ENCODE assay signal across 14 cellular contexts in the genomic region with DNA sequence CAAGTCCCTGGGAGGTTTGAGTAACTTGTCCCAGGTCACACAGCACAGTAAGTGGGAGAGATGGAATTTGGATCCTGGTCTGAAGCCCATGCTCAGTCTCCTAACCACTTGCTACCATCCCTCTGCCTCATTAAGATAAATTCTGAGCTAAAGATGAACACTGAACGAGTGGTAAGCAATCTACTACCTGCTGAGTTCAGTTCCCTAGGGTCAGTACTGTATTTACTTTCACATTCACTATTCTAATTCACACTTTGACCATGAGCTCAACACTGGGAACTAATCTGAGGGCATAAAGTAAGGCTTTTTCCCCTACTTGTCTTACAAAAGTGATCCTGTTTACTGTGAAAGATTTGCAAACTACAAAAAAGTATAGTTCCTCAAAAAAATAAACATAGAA. TPM values are rescaled to one million over a fixed set of nuclear protein-coding genes. Genes with fewer than 3 reads are reported as not detected.
DNase-seq lines count a peak whose midpoint lies in the region; ATAC-seq lines count a peak whose summit lies in the region.
"Had no signal": no experiment of that assay in that cellular context is flagged by ENCODE, and none has a peak within 500 bp of the region (broad histone marks: within the 10 kb centered on the region; RNA-seq: fewer than 3 reads in every experiment).

No MANE protein-coding gene starts in this region.

- peak overlapping the region; percentile 18 for H3K27ac Mint-ChIP-seq in activated CD8-positive, alpha-beta memory T cell treated with anti-CD3 and anti-CD28 coated beads, Interleukin-2, amount 10 ng/mL, durations not matched to agents 7 days and 5 days
- peak overlapping the region in 1 of 2 donors; percentile 84 for H3K27ac Mint-ChIP-seq in natural killer cell treated with Interleukin-12 subunit alpha and Interleukin-12 subunit beta and Interleukin-15 and Interleukin-18, amount 100 ng/mL, for 72 hours

- DNase-seq in activated CD8-positive, alpha-beta memory T cell treated with anti-CD3 and anti-CD28 coated beads, Interleukin-2, amount 10 ng/mL, durations not matched to agents 7 days and 5 days = no peak
- no peak for DNase-seq in activated CD8-positive, alpha-beta memory T cell treated with anti-CD3 and anti-CD28 coated beads, Interleukin-2, amount 50 U/mL, for 48 hours
- no peak for DNase-seq in natural killer cell treated with Interleukin-12 subunit alpha and Interleukin-12 subunit beta and Interleukin-15 and Interleukin-18, amount 100 ng/mL, for 72 hours (ENCODE audit: low spot score)
- DNase-seq in central memory CD4-positive, alpha-beta T cell = no peak
- DNase-seq in NCI-H146 (lab: John Stamatoyannopoulos, UW) (no peak), NCI-H524 treated with DMSO at 0.1 percent for 48 hours (lab: John Stamatoyannopoulos, UW) (no peak)
- DNase-seq: caudate nucleus; foreskin fibroblast; GDM1; NCI-H1417; stimulated activated naive CD4-positive, alpha-beta T cell treated with Interleukin-2 at 50 U/mL for 16 hours had no signal

- no peaks in the 10 kb centered on the region for H3K9me3 Mint-ChIP-seq in activated CD8-positive, alpha-beta memory T cell treated with anti-CD3 and anti-CD28 coated beads, Interleukin-2, amount 10 ng/mL, durations not matched to agents 7 days and 5 days (ENCODE audit: low read depth)
- no peaks in the 10 kb centered on the region for H3K9me3 Mint-ChIP-seq in natural killer cell treated with Interleukin-12 subunit alpha and Interleukin-12 subunit beta and Interleukin-15 and Interleukin-18, amount 100 ng/mL, for 72 hours

- CTCF ChIA-PET in activated CD8-positive, alpha-beta memory T cell treated with anti-CD3 and anti-CD28 coated beads, Interleukin-2, amount 10 ng/mL, durations not matched to agents 7 days and 5 days (lab: Charles Lee) = no interaction called here

- no peak for ATAC-seq in activated CD8-positive, alpha-beta memory T cell treated with anti-CD3 and anti-CD28 coated beads, Interleukin-2, amount 10 ng/mL, durations not matched to agents 7 days and 5 days
- peak; percentile 48 for ATAC-seq in GM21717 (IDR thresholded peaks at IDR 0.05; ENCODE audit: unreplicated experiment)
- peak; percentile 55 for ATAC-seq in HG03354 (IDR thresholded peaks at IDR 0.05; ENCODE audit: poor library complexity, severe bottlenecking, unreplicated experiment)
- ATAC-seq in natural killer cell treated with Interleukin-12 subunit alpha and Interleukin-12 subunit beta and Interleukin-15 and Interleukin-18, amount 100 ng/mL, for 72 hours = no peak
- ATAC-seq: A549 had no signal

- peaks cover 21% of the 10 kb centered on the region for H3K4me1 Mint-ChIP-seq in activated CD8-positive, alpha-beta memory T cell treated with anti-CD3 and anti-CD28 coated beads, Interleukin-2, amount 10 ng/mL, durations not matched to agents 7 days and 5 days
- peaks cover 20 to 21% of the 10 kb centered on the region in 2 donors for H3K4me1 Mint-ChIP-seq in natural killer cell treated with Interleukin-12 subunit alpha and Interleukin-12 subunit beta and Interleukin-15 and Interleukin-18, amount 100 ng/mL, for 72 hours (ENCODE audit: low read depth in 2 of 2)

- H3K27me3 Mint-ChIP-seq in activated CD8-positive, alpha-beta memory T cell treated with anti-CD3 and anti-CD28 coated beads, Interleukin-2, amount 10 ng/mL, durations not matched to agents 7 days and 5 days = no peaks in the 10 kb centered on the region
- no peaks in the 10 kb centered on the region for H3K27me3 Mint-ChIP-seq in natural killer cell treated with Interleukin-12 subunit alpha and Interleukin-12 subunit beta and Interleukin-15 and Interleukin-18, amount 100 ng/mL, for 72 hours

- H3K4me3 Mint-ChIP-seq in activated CD8-positive, alpha-beta memory T cell treated with anti-CD3 and anti-CD28 coated beads, Interleukin-2, amount 10 ng/mL, durations not matched to agents 7 days and 5 days = no peak overlapping the region
- H3K4me3 Mint-ChIP-seq in natural killer cell treated with Interleukin-12 subunit alpha and Interleukin-12 subunit beta and Interleukin-15 and Interleukin-18, amount 100 ng/mL, for 72 hours = peak overlapping the region; percentile 45

- peaks cover 3% of the 10 kb centered on the region for H3K36me3 Mint-ChIP-seq in activated CD8-positive, alpha-beta memory T cell treated with anti-CD3 and anti-CD28 coated beads, Interleukin-2, amount 10 ng/mL, durations not matched to agents 7 days and 5 days
- no peaks in the 10 kb centered on the region for H3K36me3 Mint-ChIP-seq in natural killer cell treated with Interleukin-12 subunit alpha and Interleukin-12 subunit beta and Interleukin-15 and Interleukin-18, amount 100 ng/mL, for 72 hours

RNA-seq across cellular contexts. Expression of a gene that starts 2.4 kb away (rescaled TPM):
- total RNA-seq in activated CD8-positive, alpha-beta memory T cell treated with anti-CD3 and anti-CD28 coated beads, Interleukin-2, amount 10 ng/mL, durations not matched to agents 7 days and 5 days = 10 to 100 TPM; 43.8 to 57.9 TPM
- total RNA-seq in natural killer cell treated with Interleukin-12 subunit alpha and Interleukin-12 subunit beta and Interleukin-15 and Interleukin-18, amount 100 ng/mL, for 72 hours = 10 to 100 TPM; 45.7 to 51.4 TPM

RNA-seq across cellular contexts. Expression of a gene that starts 2.6 kb away (rescaled TPM):
- total RNA-seq in activated CD8-positive, alpha-beta memory T cell treated with anti-CD3 and anti-CD28 coated beads, Interleukin-2, amount 10 ng/mL, durations not matched to agents 7 days and 5 days = 10 to 100 TPM; 53.1 to 77.0 TPM
- total RNA-seq in natural killer cell treated with Interleukin-12 subunit alpha and Interleukin-12 subunit beta and Interleukin-15 and Interleukin-18, amount 100 ng/mL, for 72 hours = 10 to 100 TPM; 68.5 to 83.3 TPM

RNA-seq across cellular contexts. Expression of a gene that starts 45.1 kb away (rescaled TPM):
- not detected for total RNA-seq in activated CD8-positive, alpha-beta memory T cell treated with anti-CD3 and anti-CD28 coated beads, Interleukin-2, amount 10 ng/mL, durations not matched to agents 7 days and 5 days
- total RNA-seq in natural killer cell treated with Interleukin-12 subunit alpha and Interleukin-12 subunit beta and Interleukin-15 and Interleukin-18, amount 100 ng/mL, for 72 hours = under 1 TPM in 1 of 2 donors, not detected in 1; 0.14 TPM

Comparison
In these comparisons a context has a peak if more than half of its experiments do, and no peak if none do; other contexts are left out.
1. ATAC-seq: peak in GM21717 (single experiment) and HG03354 (single experiment); none in activated CD8-positive, alpha-beta memory T cell treated with anti-CD3 and anti-CD28 coated beads, Interleukin-2, amount 10 ng/mL, durations not matched to agents 7 days and 5 days (single experiment) and natural killer cell treated with Interleukin-12 subunit alpha and Interleukin-12 subunit beta and Interleukin-15 and Interleukin-18, amount 100 ng/mL, for 72 hours (0 of 2).